8 cellular contexts compared by ENCODE assay signal in genomic region chr2:201234167-201235139, GRCh38. TPM values are rescaled to one million over a fixed set of nuclear protein-coding genes. Genes with fewer than 3 reads are reported as not detected.
DNase-seq lines count a peak whose midpoint lies in the region; ATAC-seq and TF ChIP-seq lines count a peak whose summit lies in the region.

No MANE protein-coding gene starts in this region.

- H3K36me3 ChIP-seq in lower lobe of right lung = no peaks in the 10 kb centered on the region

- POLR2A ChIA-PET in CD4-positive, alpha-beta T cell (lab: Charles Lee) = interaction anchor here (0.6 to 3.3 kb wide), 25 partner anchors 9 to 546 kb away, joined by 3 to 120 read pairs (median 7); partner anchors contain the start of genes ALS2, CASP10, CASP8 and CFLAR

- H3K36me3 Mint-ChIP-seq in CD4-positive, alpha-beta T cell (ENCODE audit: low read depth) = peaks cover 33% of the 10 kb centered on the region
- H3K36me3 Mint-ChIP-seq in T-helper 17 cell (ENCODE audit: low read depth) = peaks cover 7% of the 10 kb centered on the region

- H3K9me3 ChIP-seq in CD4-positive, alpha-beta T cell (ENCODE audit: control insufficient read depth, low read length) = no peaks in the 10 kb centered on the region
- H3K9me3 ChIP-seq in T-helper 17 cell (ENCODE audit: control insufficient read depth, low read length, poor library complexity, severe bottlenecking) = no peaks in the 10 kb centered on the region
- H3K9me3 ChIP-seq in lower lobe of right lung = no peaks in the 10 kb centered on the region

- DNase-seq in CD4-positive, alpha-beta T cell = peak in 1 of 10 experiments; percentile 13
- DNase-seq in T-helper 17 cell = no peak
- no peak for DNase-seq in lower lobe of right lung
- DNase-seq in anterior cingulate cortex (lab: John Stamatoyannopoulos, UW) = no peak
- no peak for DNase-seq in OCI-M2 (lab: John Stamatoyannopoulos, UW; ENCODE audit: unreplicated experiment)
- no peak for DNase-seq in superior temporal gyrus (ENCODE audit: extremely low spot score)
- DNase-seq in activated CD8-positive, alpha-beta memory T cell treated with anti-CD3 and anti-CD28 coated beads for 24 hours = no peak

- ATAC-seq in CD4-positive, alpha-beta T cell (ENCODE audit: poor library complexity) = no peak
- ATAC-seq in GM21515 (IDR thresholded peaks at IDR 0.05; ENCODE audit: unreplicated experiment) (peak; percentile 2), T-helper 17 cell (no peak), lower lobe of right lung (no peak)

- peaks cover 72% of the 10 kb centered on the region for H3K4me1 ChIP-seq in lower lobe of right lung

- H3K27me3 Mint-ChIP-seq in CD4-positive, alpha-beta T cell = no peaks in the 10 kb centered on the region
- no peaks in the 10 kb centered on the region for H3K27me3 Mint-ChIP-seq in T-helper 17 cell

- peaks cover 70% of the 10 kb centered on the region for H3K4me1 Mint-ChIP-seq in CD4-positive, alpha-beta T cell (ENCODE audit: low read depth)
- peaks cover 28% of the 10 kb centered on the region for H3K4me1 Mint-ChIP-seq in T-helper 17 cell

- TF ChIP-seq CTCF in CD4-positive, alpha-beta T cell (IDR thresholded peaks at IDR 0.05) = no peak
- TF ChIP-seq CTCF in lower lobe of right lung (IDR thresholded peaks at IDR 0.05) = no peak

- H3K4me3 ChIP-seq in lower lobe of right lung = peak overlapping the region; percentile 61

- H3K27ac ChIP-seq in CD4-positive, alpha-beta T cell (ENCODE audit: low read depth, low read length) = peak overlapping the region; percentile 86
- peak overlapping the region; percentile 84 for H3K27ac ChIP-seq in lower lobe of right lung

- no peaks in the 10 kb centered on the region for H3K27me3 ChIP-seq in CD4-positive, alpha-beta T cell (ENCODE audit: control insufficient read depth, insufficient read depth, low read length)
- H3K27me3 ChIP-seq in lower lobe of right lung (ENCODE audit: low read depth) = no peaks in the 10 kb centered on the region

- CTCF ChIA-PET in CD4-positive, alpha-beta T cell (lab: Charles Lee) = interaction anchor here (1.0 to 4.5 kb wide), 8 partner anchors 27 to 217 kb away, joined by 3 to 105 read pairs (median 13); partner anchors contain the start of genes CASP10, CASP8, STRADB and TRAK2

- H3K4me3 Mint-ChIP-seq in CD4-positive, alpha-beta T cell = peak overlapping the region; percentile 97
- H3K4me3 Mint-ChIP-seq in T-helper 17 cell = peak overlapping the region; percentile 97

- H3K27ac Mint-ChIP-seq in CD4-positive, alpha-beta T cell = peak overlapping the region; percentile 95
- H3K27ac Mint-ChIP-seq in T-helper 17 cell = peak overlapping the region; percentile 99

- no peaks in the 10 kb centered on the region for H3K9me3 Mint-ChIP-seq in CD4-positive, alpha-beta T cell

- intact Hi-C loops in CD4-positive, alpha-beta T cell (cut with DNase I, micrococcal nuclease) = loop anchor here (5.0 to 10.0 kb wide), 9 partner anchors 43 to 943 kb away; partner anchors contain the start of genes TMEM237 (in 2 of the 2), ALS2 (in 1 of the 2), CFLAR (in 1 of the 2) and HYCC2 (in 1 of the 2)
- intact Hi-C loops in lower lobe of right lung (cut with DNase I) = no loop called here

RNA-seq across cellular contexts. Expression of gene CASP8, which starts 25.9 kb away (rescaled TPM):
- total RNA-seq in CD4-positive, alpha-beta T cell = 100 to 1,000 TPM; 172 to 175 TPM
- total RNA-seq in T-helper 17 cell (100 to 1,000 TPM; 191 to 201 TPM), lower lobe of right lung (44.2 TPM)

RNA-seq across cellular contexts. Expression of gene CASP10, which starts 51.5 kb away (rescaled TPM):
- 10 to 100 TPM; 12.6 to 13.7 TPM for total RNA-seq in CD4-positive, alpha-beta T cell
- 10 to 100 TPM; 16.4 to 21.2 TPM for total RNA-seq in T-helper 17 cell
- total RNA-seq in lower lobe of right lung = 26.7 TPM
